20 cellular contexts compared by ENCODE assay signal in genomic region chr12:54936736-54937135, GRCh38. TPM values are rescaled to one million over a fixed set of nuclear protein-coding genes. Genes with fewer than 3 reads are reported as not detected.
DNase-seq lines count a peak whose midpoint lies in the region; ATAC-seq and TF ChIP-seq lines count a peak whose summit lies in the region.
"Had no signal": no experiment of that assay in that cellular context is flagged by ENCODE, and none has a peak within 500 bp of the region (broad histone marks: within the 10 kb centered on the region; RNA-seq: fewer than 3 reads in every experiment).

No MANE protein-coding gene starts in this region.

- no peaks in the 10 kb centered on the region for H3K27me3 Mint-ChIP-seq in activated T-cell treated with anti-CD3 and anti-CD28 coated beads, Interleukin-2, amount 50 U/mL, for 72 hours (ENCODE audit: low read depth)
- H3K27me3 Mint-ChIP-seq in T-cell (no peaks in the 10 kb centered on the region), progenitor cell of endocrine pancreas (no peaks in the 10 kb centered on the region)
- H3K27me3 Mint-ChIP-seq: stimulated activated naive CD8-positive, alpha-beta T cell treated with anti-CD3 and anti-CD28 coated beads, Interleukin-15, amount 100 ng/mL, for 72 hours had no signal

- TF ChIP-seq CTCF in progenitor cell of endocrine pancreas (IDR thresholded peaks at IDR 0.05; ENCODE audit: unreplicated experiment) (no peak), GM13976 (IDR thresholded peaks at IDR 0.05; ENCODE audit: borderline replicate concordance, control extremely low read depth, extremely low read depth, insufficient read depth, missing control alignments) (no peak)

- POLR2A ChIA-PET in T-cell (lab: Charles Lee): no interaction called here

- CTCF ChIA-PET in T-cell (lab: Charles Lee): interaction anchor here in 1 of 2 donors (1.0 kb wide), 1 partner anchor 56 kb away, joined by 4 read pairs; no protein-coding TSS in a partner anchor

- H3K27ac Mint-ChIP-seq in activated T-cell treated with anti-CD3 and anti-CD28 coated beads, Interleukin-2, amount 50 U/mL, for 72 hours: peak overlapping the region; percentile 96
- H3K27ac Mint-ChIP-seq in T-cell (peak overlapping the region; percentile 97 to 100), progenitor cell of endocrine pancreas (no peak overlapping the region)
- peak overlapping the region; percentile 95 for H3K27ac Mint-ChIP-seq in stimulated activated effector memory CD8-positive, alpha-beta T cell treated with anti-CD3 and anti-CD28 coated beads, Interleukin-12 subunit alpha, Interleukin-12 subunit beta, amount 100 ng/mL, for 72 hours
- H3K27ac Mint-ChIP-seq: endodermal cell, GM23338, type B pancreatic cell had no signal

- peaks cover 62% of the 10 kb centered on the region for H3K4me1 Mint-ChIP-seq in activated T-cell treated with anti-CD3 and anti-CD28 coated beads, Interleukin-2, amount 50 U/mL, for 72 hours (ENCODE audit: low read depth)
- H3K4me1 Mint-ChIP-seq in T-cell (peaks cover 43 to 56% (median 44%) of the 10 kb centered on the region in 3 donors), progenitor cell of endocrine pancreas (ENCODE audit: low read depth) (peaks cover 11% of the 10 kb centered on the region)
- H3K4me1 Mint-ChIP-seq in stimulated activated effector memory CD8-positive, alpha-beta T cell treated with anti-CD3 and anti-CD28 coated beads, Interleukin-12 subunit alpha, Interleukin-12 subunit beta, amount 100 ng/mL, for 72 hours: peaks cover 54% of the 10 kb centered on the region
- H3K4me1 Mint-ChIP-seq: GM23338 had no signal

- H3K4me3 Mint-ChIP-seq in activated T-cell treated with anti-CD3 and anti-CD28 coated beads, Interleukin-2, amount 50 U/mL, for 72 hours: peak overlapping the region in 1 of 2 donors; percentile 23
- H3K4me3 Mint-ChIP-seq in T-cell: no peak overlapping the region
- peak overlapping the region; percentile 48 for H3K4me3 Mint-ChIP-seq in stimulated activated effector memory CD8-positive, alpha-beta T cell treated with anti-CD3 and anti-CD28 coated beads, Interleukin-12 subunit alpha, Interleukin-12 subunit beta, amount 100 ng/mL, for 72 hours
- H3K4me3 Mint-ChIP-seq in progenitor cell of endocrine pancreas (ENCODE audit: low read depth): no peak overlapping the region
- H3K4me3 Mint-ChIP-seq: endodermal cell, GM23338, type B pancreatic cell had no signal

- peaks cover 12 to 13% of the 10 kb centered on the region in 2 donors for H3K9me3 Mint-ChIP-seq in activated T-cell treated with anti-CD3 and anti-CD28 coated beads, Interleukin-2, amount 50 U/mL, for 72 hours
- H3K9me3 Mint-ChIP-seq in T-cell (peaks cover 0 to 4% (median 0%) of the 10 kb centered on the region in 3 donors), progenitor cell of endocrine pancreas (ENCODE audit: low read depth) (peaks cover 3% of the 10 kb centered on the region)
- peaks cover 14% of the 10 kb centered on the region for H3K9me3 Mint-ChIP-seq in stimulated activated effector memory CD8-positive, alpha-beta T cell treated with anti-CD3 and anti-CD28 coated beads, Interleukin-12 subunit alpha, Interleukin-12 subunit beta, amount 100 ng/mL, for 72 hours
- H3K9me3 Mint-ChIP-seq: type B pancreatic cell had no signal

- peaks cover 14 to 49% of the 10 kb centered on the region in 2 donors for H3K36me3 Mint-ChIP-seq in activated T-cell treated with anti-CD3 and anti-CD28 coated beads, Interleukin-2, amount 50 U/mL, for 72 hours (ENCODE audit: insufficient read depth in 2 of 2)
- H3K36me3 Mint-ChIP-seq in T-cell (peaks cover 23% of the 10 kb centered on the region), progenitor cell of endocrine pancreas (ENCODE audit: insufficient read depth) (no peaks in the 10 kb centered on the region)
- H3K36me3 Mint-ChIP-seq in stimulated activated effector memory CD8-positive, alpha-beta T cell treated with anti-CD3 and anti-CD28 coated beads, Interleukin-12 subunit alpha, Interleukin-12 subunit beta, amount 100 ng/mL, for 72 hours: peaks cover 13% of the 10 kb centered on the region
- H3K36me3 Mint-ChIP-seq: type B pancreatic cell had no signal

- in situ Hi-C loops in GM13976 (cut with MboI; ENCODE audit: low sequenced_read_pairs, unreplicated experiment): no loop called here

- no peak for ATAC-seq in activated T-cell treated with anti-CD3 and anti-CD28 coated beads, Interleukin-2, amount 50 U/mL, for 72 hours (replicated peaks in 1 of 2)
- no peak for ATAC-seq in T-cell (replicated peaks in 1 of 4)
- no peak for ATAC-seq in stimulated activated effector memory CD8-positive, alpha-beta T cell treated with anti-CD3 and anti-CD28 coated beads, Interleukin-12 subunit alpha, Interleukin-12 subunit beta, amount 100 ng/mL, for 72 hours
- ATAC-seq: GM23338; stimulated activated naive CD8-positive, alpha-beta T cell treated with anti-CD3 and anti-CD28 coated beads, Interleukin-15, amount 100 ng/mL, for 72 hours had no signal

- DNase-seq in activated T-cell treated with anti-CD3 and anti-CD28 coated beads, Interleukin-2, amount 50 U/mL, for 72 hours: no peak
- DNase-seq in activated T-cell treated with anti-CD3 and anti-CD28 coated beads for 4 hours (no peak), T-cell (no peak), dermis blood vessel endothelial cell (peak; percentile 9), progenitor cell of endocrine pancreas (ENCODE audit: low spot score, unreplicated experiment) (no peak), GM13976 (ENCODE audit: low spot score) (no peak), NK-92 (lab: John Stamatoyannopoulos, UW; ENCODE audit: unreplicated experiment) (no peak)
- DNase-seq in stimulated activated effector memory CD8-positive, alpha-beta T cell treated with anti-CD3 and anti-CD28 coated beads, Interleukin-12 subunit alpha, Interleukin-12 subunit beta, amount 100 ng/mL, for 72 hours (ENCODE audit: low spot score in 2 of 2): no peak
- DNase-seq: ACHN; endodermal cell; NCI-H1417; NCI-H524 treated with DMSO at 0.1 percent for 48 hours; occipital lobe; stimulated activated CD4-positive, alpha-beta T cell treated with anti-CD3 and anti-CD28 coated beads, Interleukin-15, amount 100 ng/mL, for 24 hours; stimulated activated naive CD8-positive, alpha-beta T cell treated with anti-CD3 and anti-CD28 coated beads, Interleukin-15, amount 100 ng/mL, for 72 hours; T-helper 9 cell had no signal

RNA-seq across cellular contexts. Expression of gene TESPA1, which starts 47.8 kb away (rescaled TPM):
- 10 to 100 TPM; 86.5 to 95.5 TPM for total RNA-seq in activated T-cell treated with anti-CD3 and anti-CD28 coated beads, Interleukin-2, amount 50 U/mL, for 72 hours
- total RNA-seq in T-cell (100 to 1,000 TPM; 141 to 215 (median 170) TPM), dermis blood vessel endothelial cell (not detected in 2 replicates), progenitor cell of endocrine pancreas (not detected in 2 replicates)
- total RNA-seq: chondrocyte, endodermal cell, GM23338, LHCN-M2, occipital lobe had no signal

Comparison
In these comparisons a context has a peak if more than half of its experiments do, and no peak if none do; other contexts are left out.
1. RNA of gene TESPA1, which starts 47.8 kb away (total RNA-seq): 141 to 215 TPM in T-cell and 86.5 to 95.5 TPM in activated T-cell treated with anti-CD3 and anti-CD28 coated beads, Interleukin-2, amount 50 U/mL, for 72 hours; not detected in dermis blood vessel endothelial cell and not detected in progenitor cell of endocrine pancreas; every median in the first group is over 10 times any median in the second.